In genomic region chr22:23715811-23716355, GRCh38 we compare ENCODE assay signal across 8 cellular contexts. TPM values are rescaled to one million over a fixed set of nuclear protein-coding genes. Genes with fewer than 3 reads are reported as not detected.
A peak's percentile ranks its signal among the peaks of the same experiment; 100 is the strongest.
DNase-seq lines count a peak whose midpoint lies in the region; ATAC-seq and TF ChIP-seq lines count a peak whose summit lies in the region.

No MANE protein-coding gene starts in this region.

- peak overlapping the region; percentile 20 for H3K27ac Mint-ChIP-seq in activated CD8-positive, alpha-beta T cell treated with anti-CD3 and anti-CD28 coated beads, Interleukin-2, amount 10 ng/mL, durations not matched to agents 7 days and 5 days

- peaks cover 6% of the 10 kb centered on the region for H3K36me3 ChIP-seq in cardiac muscle cell
- peaks cover 41% of the 10 kb centered on the region for H3K36me3 ChIP-seq in lower lobe of right lung
- H3K36me3 ChIP-seq in upper lobe of left lung = peaks cover 0 to 39% (median 28%) of the 10 kb centered on the region in 4 donors

- no peak for ATAC-seq in activated CD8-positive, alpha-beta T cell treated with anti-CD3 and anti-CD28 coated beads, Interleukin-2, amount 10 ng/mL, durations not matched to agents 7 days and 5 days
- ATAC-seq in lower lobe of right lung (no peak), upper lobe of left lung (ENCODE audit: low FRiP score in 2 of 2) (peak in 1 of 2 donors; percentile 27), HG02588 (IDR thresholded peaks at IDR 0.05; ENCODE audit: unreplicated experiment) (no peak)

- H3K9me3 Mint-ChIP-seq in activated CD8-positive, alpha-beta T cell treated with anti-CD3 and anti-CD28 coated beads, Interleukin-2, amount 10 ng/mL, durations not matched to agents 7 days and 5 days (ENCODE audit: insufficient read depth) = no peaks in the 10 kb centered on the region

- H3K4me1 ChIP-seq in cardiac muscle cell (ENCODE audit: low read depth) (no peaks in the 10 kb centered on the region), lower lobe of right lung (peaks cover 18% of the 10 kb centered on the region), upper lobe of left lung (peaks cover 4 to 24% (median 13%) of the 10 kb centered on the region in 4 donors)

- TF ChIP-seq EP300 in upper lobe of left lung (IDR thresholded peaks at IDR 0.05) = no peak

- H3K9me3 ChIP-seq in cardiac muscle cell (ENCODE audit: low read depth) (no peaks in the 10 kb centered on the region), lower lobe of right lung (no peaks in the 10 kb centered on the region), upper lobe of left lung (no peaks in the 10 kb centered on the region)

- no peaks in the 10 kb centered on the region for H3K27me3 Mint-ChIP-seq in activated CD8-positive, alpha-beta T cell treated with anti-CD3 and anti-CD28 coated beads, Interleukin-2, amount 10 ng/mL, durations not matched to agents 7 days and 5 days (ENCODE audit: low read depth)

- CTCF ChIA-PET in activated CD8-positive, alpha-beta T cell treated with anti-CD3 and anti-CD28 coated beads, Interleukin-2, amount 10 ng/mL, durations not matched to agents 7 days and 5 days (lab: Charles Lee) = interaction anchor here (1.0 to 2.9 kb wide), 3 partner anchors 19 to 178 kb away, joined by 3 to 11 read pairs (median 6); partner anchors contain the start of gene MIF

- TF ChIP-seq POLR2A in upper lobe of left lung (IDR thresholded peaks at IDR 0.05) = no peak

- POLR2A ChIA-PET in activated CD8-positive, alpha-beta T cell treated with anti-CD3 and anti-CD28 coated beads, Interleukin-2, amount 10 ng/mL, durations not matched to agents 7 days and 5 days (lab: Charles Lee) = interaction anchor here (5.0 kb wide), 1 partner anchor 20 kb away, joined by 41 read pairs; no protein-coding TSS in a partner anchor

- H3K36me3 Mint-ChIP-seq in activated CD8-positive, alpha-beta T cell treated with anti-CD3 and anti-CD28 coated beads, Interleukin-2, amount 10 ng/mL, durations not matched to agents 7 days and 5 days (ENCODE audit: low read depth) = peaks cover 24% of the 10 kb centered on the region

- H3K4me3 ChIP-seq in cardiac muscle cell (peak overlapping the region; percentile 71), lower lobe of right lung (peak overlapping the region; percentile 99), upper lobe of left lung (peak overlapping the region in 3 of 4 donors; percentile 81 to 98 (median 85))

- H3K27me3 ChIP-seq in cardiac muscle cell (no peaks in the 10 kb centered on the region), lower lobe of right lung (ENCODE audit: low read depth) (no peaks in the 10 kb centered on the region), upper lobe of left lung (no peaks in the 10 kb centered on the region)

- H3K27ac ChIP-seq in cardiac muscle cell (no peak overlapping the region), lower lobe of right lung (no peak overlapping the region), upper lobe of left lung (no peak overlapping the region)

- peaks cover 20% of the 10 kb centered on the region for H3K4me1 Mint-ChIP-seq in activated CD8-positive, alpha-beta T cell treated with anti-CD3 and anti-CD28 coated beads, Interleukin-2, amount 10 ng/mL, durations not matched to agents 7 days and 5 days (ENCODE audit: low read depth)

- peak in 1 of 2 donors; percentile 23 for DNase-seq in cardiac muscle cell (ENCODE audit: low read depth in 1 of 2, low spot score in 1 of 2)
- DNase-seq in cardiac septum (ENCODE audit: low spot score) = no peak
- DNase-seq in activated CD8-positive, alpha-beta T cell treated with anti-CD3 and anti-CD28 coated beads, Interleukin-2, amount 10 ng/mL, durations not matched to agents 7 days and 5 days = no peak
- DNase-seq in lower lobe of right lung = no peak
- peak in 1 of 2 donors; percentile 69 for DNase-seq in upper lobe of left lung
- no peak for DNase-seq in NCI-H2107 (lab: John Stamatoyannopoulos, UW)
- no peak for DNase-seq in occipital lobe (lab: John Stamatoyannopoulos, UW)

- intact Hi-C loops in cardiac septum (cut with DNase I) = no loop called here
- intact Hi-C loops in lower lobe of right lung (cut with DNase I) = no loop called here

- 68 to 74% methylated on average over 17 of the region's 17 CpGs for WGBS in upper lobe of left lung, 2 donors

- peak overlapping the region; percentile 75 for H3K4me3 Mint-ChIP-seq in activated CD8-positive, alpha-beta T cell treated with anti-CD3 and anti-CD28 coated beads, Interleukin-2, amount 10 ng/mL, durations not matched to agents 7 days and 5 days

- TF ChIP-seq CTCF in cardiac muscle cell (IDR thresholded peaks at IDR 0.05; ENCODE audit: low read depth, low read length) = no peak
- TF ChIP-seq CTCF in lower lobe of right lung (IDR thresholded peaks at IDR 0.05) = no peak
- TF ChIP-seq CTCF in upper lobe of left lung (IDR thresholded peaks at IDR 0.05) = no peak

RNA-seq across cellular contexts. Expression of gene RGL4, which starts 25.1 kb away (rescaled TPM):
- not detected in 2 replicates for total RNA-seq in cardiac muscle cell
- polyA plus RNA-seq in cardiac muscle cell = 1.0 and 1.5 TPM in 2 replicates
- total RNA-seq in cardiac septum = 0.24 TPM
- total RNA-seq in activated CD8-positive, alpha-beta T cell treated with anti-CD3 and anti-CD28 coated beads, Interleukin-2, amount 10 ng/mL, durations not matched to agents 7 days and 5 days = 10 to 100 TPM; 34.0 to 38.5 TPM
- 1.9 TPM for total RNA-seq in lower lobe of right lung
- total RNA-seq in upper lobe of left lung = 1 to 10 TPM in 4 of 6 donors, under 1 TPM in 1, not detected in 1; 0.67 to 4.0 (median 2.6) TPM
- not detected for total RNA-seq in occipital lobe

RNA-seq across cellular contexts. Expression of gene ZNF70, which starts 35.0 kb away (rescaled TPM):
- total RNA-seq in cardiac muscle cell (6.4 and 8.4 TPM in 2 replicates), cardiac septum (3.0 TPM), lower lobe of right lung (5.7 TPM), upper lobe of left lung (1 to 10 TPM; 3.0 to 9.4 (median 5.4) TPM), occipital lobe (4.1 TPM)
- polyA plus RNA-seq in cardiac muscle cell = 2.3 TPM in 2 replicates
- total RNA-seq in activated CD8-positive, alpha-beta T cell treated with anti-CD3 and anti-CD28 coated beads, Interleukin-2, amount 10 ng/mL, durations not matched to agents 7 days and 5 days = 1 to 10 TPM; 2.1 to 2.2 TPM

RNA-seq across cellular contexts. Expression of gene VPREB3, which starts 38.3 kb away (rescaled TPM):
- total RNA-seq in cardiac muscle cell (1.1 and 2.5 TPM in 2 replicates), cardiac septum (2.1 TPM), lower lobe of right lung (not detected), upper lobe of left lung (under 1 TPM in 2 of 6 donors, not detected in 4; 0.74 to 0.80 TPM), occipital lobe (not detected)
- polyA plus RNA-seq in cardiac muscle cell = 3.2 and 3.5 TPM in 2 replicates
- not detected for total RNA-seq in activated CD8-positive, alpha-beta T cell treated with anti-CD3 and anti-CD28 coated beads, Interleukin-2, amount 10 ng/mL, durations not matched to agents 7 days and 5 days

RNA-seq across cellular contexts. Expression of gene C22orf15, which starts 46.9 kb away (rescaled TPM):
- 0.07 TPM in 1 of 2 replicates, not detected in the other for total RNA-seq in cardiac muscle cell
- 0.27 and 0.91 TPM in 2 replicates for polyA plus RNA-seq in cardiac muscle cell
- not detected for total RNA-seq in cardiac septum
- total RNA-seq in activated CD8-positive, alpha-beta T cell treated with anti-CD3 and anti-CD28 coated beads, Interleukin-2, amount 10 ng/mL, durations not matched to agents 7 days and 5 days = 1 to 10 TPM in 1 of 2 experiments, under 1 TPM in 1; 0.81 to 1.4 TPM
- total RNA-seq in lower lobe of right lung = 5.9 TPM
- 1 to 10 TPM in 5 of 6 donors, under 1 TPM in 1; 0.29 to 7.3 (median 4.6) TPM for total RNA-seq in upper lobe of left lung
- not detected for total RNA-seq in occipital lobe

RNA-seq across cellular contexts. Expression of gene CHCHD10, which starts 51.9 kb away (rescaled TPM):
- total RNA-seq in cardiac muscle cell (77.5 and 216 TPM in 2 replicates), cardiac septum (1,008 TPM), lower lobe of right lung (114 TPM), upper lobe of left lung (100 to 1,000 TPM in 1 of 6 donors, 10 to 100 TPM in 4, 1 to 10 TPM in 1; 9.1 to 130 (median 39.0) TPM), occipital lobe (3.4 TPM)
- polyA plus RNA-seq in cardiac muscle cell = 274 and 324 TPM in 2 replicates
- 100 to 1,000 TPM; 134 to 140 TPM for total RNA-seq in activated CD8-positive, alpha-beta T cell treated with anti-CD3 and anti-CD28 coated beads, Interleukin-2, amount 10 ng/mL, durations not matched to agents 7 days and 5 days

Comparison
In these comparisons a context has a peak if more than half of its experiments do, and no peak if none do; other contexts are left out.
1. RNA of gene RGL4, which starts 25.1 kb away (total RNA-seq): 34.0 to 38.5 TPM in activated CD8-positive, alpha-beta T cell treated with anti-CD3 and anti-CD28 coated beads, Interleukin-2, amount 10 ng/mL, durations not matched to agents 7 days and 5 days; 0.67 to 4.0 TPM in upper lobe of left lung, 1.9 TPM in lower lobe of right lung (single experiment), 0.24 TPM in cardiac septum (single experiment), not detected in cardiac muscle cell and not detected in occipital lobe (single experiment); every median in the first group is over 4 times any median in the second.
2. Peak in every context shown above with its lines, with median percentiles within 50 percentile points of each other: H3K4me3 ChIP-seq.